ENCODE assay signal across 8 cellular contexts in genomic region chr7:101099969-101100781, GRCh38. TPM values are rescaled to one million over a fixed set of nuclear protein-coding genes. Genes with fewer than 3 reads are reported as not detected.
DNase-seq lines count a peak whose midpoint lies in the region; ATAC-seq and TF ChIP-seq lines count a peak whose summit lies in the region.

No MANE protein-coding gene starts in this region.

- intact Hi-C loops in dorsolateral prefrontal cortex (cut with DNase I) = loop anchor here in 1 of 2 donors (5.0 kb wide), 1 partner anchor 37 kb away; no protein-coding TSS in a partner anchor
- intact Hi-C loops in lower leg skin (cut with DNase I; ENCODE audit: low total_unique reads) = no loop called here

- TF ChIP-seq CTCF in dorsolateral prefrontal cortex (IDR thresholded peaks at IDR 0.05 in 54 of 56, conservative IDR thresholded peaks at IDR 0.05 in 2 of 56; ENCODE audit: low read depth in 1 of 56, partially characterized antibody in 56 of 56) (peak in 20 of 56 donors; percentile 7 to 45 (median 25)), lower leg skin (IDR thresholded peaks at IDR 0.05) (no peak)

- peak overlapping the region in 58 of 59 donors; percentile 40 to 92 (median 74) for H3K27ac ChIP-seq in dorsolateral prefrontal cortex

- no peaks in the 10 kb centered on the region for H3K27me3 ChIP-seq in dorsolateral prefrontal cortex

- TF ChIP-seq POLR2A in lower leg skin (IDR thresholded peaks at IDR 0.05) = no peak

- 20 to 30% methylated on average over 21 to 26 of the region's 26 CpGs for WGBS in lower leg skin, 2 donors

- DNase-seq in DMS53 (lab: John Stamatoyannopoulos, UW) (peak; percentile 88), NCI-H1105 (lab: John Stamatoyannopoulos, UW) (peak; percentile 8), dorsolateral prefrontal cortex (peak; percentile 59 to 96 (median 92)), lower leg skin (ENCODE audit: low spot score in 2 of 2) (peak; percentile 94 to 99), NCI-H526 treated with DMSO at 0.1 percent for 48 hours (lab: John Stamatoyannopoulos, UW) (no peak)
- DNase-seq in activated CD4-positive, CD25-positive, alpha-beta regulatory T cell treated with anti-CD3 and anti-CD28 coated beads, Interleukin-2, amount 50 U/mL, for 72 hours = peak; percentile 53
- DNase-seq in stimulated activated CD4-positive, alpha-beta T cell treated with anti-CD3 and anti-CD28 coated beads, TNF-alpha, amount 100 ng/mL, for 24 hours (ENCODE audit: low read depth in 3 of 3) = peak; percentile 26 to 64 (median 51)

- H3K4me3 ChIP-seq in dorsolateral prefrontal cortex = peak overlapping the region in 31 of 59 donors; percentile 0 to 46 (median 18)
- H3K4me3 ChIP-seq in lower leg skin (ENCODE audit: low read depth, poor library complexity, severe bottlenecking) = no peak overlapping the region

- no peak for ATAC-seq in GM19467 (IDR thresholded peaks at IDR 0.05; ENCODE audit: unreplicated experiment)

RNA-seq across cellular contexts. Expression of gene TRIM56, which starts 14.9 kb away (rescaled TPM):
- total RNA-seq in dorsolateral prefrontal cortex = 10 to 100 TPM in 99 of 120 experiments, 1 to 10 TPM in 21; 5.7 to 29.9 (median 14.1) TPM
- total RNA-seq in lower leg skin = 10 to 100 TPM; 13.9 to 22.2 (median 17.3) TPM

RNA-seq across cellular contexts. Expression of gene SERPINE1, which starts 26.7 kb away (rescaled TPM):
- total RNA-seq in dorsolateral prefrontal cortex (10 to 100 TPM in 4 of 120 experiments, 1 to 10 TPM in 94, under 1 TPM in 22; 0.31 to 13.4 (median 2.0) TPM), lower leg skin (1 to 10 TPM; 4.8 to 9.4 (median 8.9) TPM)

RNA-seq across cellular contexts. Expression of gene AP1S1, which starts 54.1 kb away (rescaled TPM):
- total RNA-seq in dorsolateral prefrontal cortex (100 to 1,000 TPM in 60 of 120 experiments, 10 to 100 TPM in 60; 39.7 to 176 (median 100.0) TPM), lower leg skin (10 to 100 TPM; 52.9 to 81.2 (median 61.2) TPM)
